ENCODE assay signal across 30 cellular contexts in the genomic region with DNA sequence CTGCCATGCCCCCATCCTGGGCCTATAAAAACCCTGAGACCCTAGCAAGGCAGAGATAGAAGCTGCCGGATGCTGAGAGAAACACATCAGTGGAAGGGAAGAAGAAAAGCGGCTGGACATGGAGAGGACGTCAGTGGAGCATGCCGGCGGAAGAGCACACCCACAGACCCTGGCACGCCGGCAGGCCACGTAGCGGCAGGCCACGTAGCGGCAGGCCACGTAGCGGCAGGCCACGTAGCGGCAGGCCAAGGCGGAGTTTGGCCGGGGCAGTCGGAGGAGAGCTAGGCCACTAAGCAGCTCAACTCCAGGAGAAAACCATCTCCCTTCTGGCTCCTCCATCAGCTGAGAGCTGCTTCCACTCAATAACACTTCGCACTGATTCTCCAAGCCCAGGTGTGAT. TPM values are rescaled to one million over a fixed set of nuclear protein-coding genes. Genes with fewer than 3 reads are reported as not detected.
DNase-seq lines count a peak whose midpoint lies in the region; ATAC-seq, FAIRE-seq and TF ChIP-seq lines count a peak whose summit lies in the region.
"Had no signal": no experiment of that assay in that cellular context is flagged by ENCODE, and none has a peak within 500 bp of the region (broad histone marks: within the 10 kb centered on the region; RNA-seq: fewer than 3 reads in every experiment).

No MANE protein-coding gene starts in this region.

- H2BK12ac ChIP-seq in H1 (ENCODE audit: low read depth, low read length) = no peak overlapping the region

- no peak overlapping the region for H2AFZ ChIP-seq in H1 (ENCODE audit: low read length)
- H2AFZ ChIP-seq in HepG2 (ENCODE audit: low read length) = no peak overlapping the region

- no TSS peak for BruUV-seq in HepG2 (replicated peaks; lab: Mats Ljungman, UMichigan)

- H3K4me3 ChIP-seq in H1 (ENCODE audit: extremely low read depth in 1 of 4, insufficient read depth in 2 of 4, low read depth in 3 of 4, low read length in 4 of 4) (no peak overlapping the region), HepG2 (replicated peaks in 1 of 3; ENCODE audit: insufficient read depth in 1 of 3, low read depth in 2 of 3, low read length in 3 of 3) (no peak overlapping the region), spleen (no peak overlapping the region)
- H3K4me3 ChIP-seq: BLaER1, GM12878 had no signal

- TF ChIP-seq RAD21 in H1 (IDR thresholded peaks at IDR 0.05 in 1 of 2, conservative IDR thresholded peaks at IDR 0.05 in 1 of 2; ENCODE audit: low read depth in 2 of 2, low read length in 2 of 2) (no peak), HepG2 (CRISPR knock-in tag; IDR thresholded peaks at IDR 0.05) (no peak)

- H3K4me1 Mint-ChIP-seq in activated T-helper 17 cell treated with anti-CD3 and anti-CD28 coated beads, Interleukin-2, amount 50 U/mL, for 72 hours = peaks cover 11% of the 10 kb centered on the region
- H3K4me1 Mint-ChIP-seq: CD14-positive monocyte; CD8-positive, alpha-beta memory T cell had no signal

- POLR2A ChIA-PET in H1 (lab: Charles Lee; ENCODE audit: partially characterized antibody) (interaction anchor here (0.9 kb wide), 1 partner anchor 290 kb away, joined by 3 read pairs; no protein-coding TSS in a partner anchor), HepG2 (lab: Yijun Ruan, JAX) (interaction anchor here (1.0 kb wide), 1 partner anchor 15 kb away, joined by 5 read pairs; no protein-coding TSS in a partner anchor)

- TF ChIP-seq EP300 in H1 (IDR thresholded peaks at IDR 0.05; ENCODE audit: borderline replicate concordance in 1 of 2, low read depth in 2 of 2, low read length in 2 of 2) (no peak), HepG2 (IDR thresholded peaks at IDR 0.05; ENCODE audit: low read depth in 2 of 2, low read length in 2 of 2) (no peak), HepG2 (CRISPR knock-in tag; IDR thresholded peaks at IDR 0.05; ENCODE audit: borderline replicate concordance) (no peak)

- H2AK5ac ChIP-seq in H1 (ENCODE audit: low read depth, low read length) = no peak overlapping the region

- in situ Hi-C loops in HepG2 (cut with HindIII; ENCODE audit: extremely low pct_ligation_motif_present, low pct_unique_long_range_greater_than_20kb) (no loop called here), GM13977 (cut with MboI; ENCODE audit: low pct_unique_long_range_greater_than_20kb, low sequenced_read_pairs, unreplicated experiment) (no loop called here)

- peak overlapping the region; percentile 71 for H3K27ac Mint-ChIP-seq in activated T-helper 17 cell treated with anti-CD3 and anti-CD28 coated beads, Interleukin-2, amount 50 U/mL, for 72 hours
- H3K27ac Mint-ChIP-seq: CD14-positive monocyte; CD4-positive, alpha-beta memory T cell; CD4-positive, CD25-positive, alpha-beta regulatory T cell; CD8-positive, alpha-beta memory T cell had no signal

- TF ChIP-seq CTCF in H1 (IDR thresholded peaks at IDR 0.05; ENCODE audit: control extremely low read depth in 1 of 3, insufficient read depth in 1 of 3, low read depth in 1 of 3, low read length in 3 of 3) (no peak), HepG2 (CRISPR knock-in tag; IDR thresholded peaks at IDR 0.05) (no peak), spleen (IDR thresholded peaks at IDR 0.05 in 8 of 11, conservative IDR thresholded peaks at IDR 0.05 in 3 of 11) (no peak), GM13977 (IDR thresholded peaks at IDR 0.05; ENCODE audit: extremely low read depth, insufficient read depth, missing control alignments) (no peak)

- H3K4me1 ChIP-seq in H1 (replicated peaks in 1 of 4; ENCODE audit: control insufficient read depth in 3 of 4, insufficient read depth in 4 of 4, low read length in 3 of 4) = peaks cover 0 to 3% (median 1%) of the 10 kb centered on the region in 4 experiments; a peak in 3 of 7 replicates
- H3K4me1 ChIP-seq in HepG2 (ENCODE audit: insufficient read depth, low read length) = peaks cover 41% of the 10 kb centered on the region
- peaks cover 0 to 9% (median 0%) of the 10 kb centered on the region in 6 donors for H3K4me1 ChIP-seq in spleen
- H3K4me1 ChIP-seq: BE2C had no signal

- no peak overlapping the region for H4K91ac ChIP-seq in H1 (replicated peaks; ENCODE audit: insufficient read length, low read length)

- H3K18ac ChIP-seq in H1 (ENCODE audit: extremely low read depth, low read length) = no peak overlapping the region

- no peak overlapping the region for H2BK120ac ChIP-seq in H1 (replicated peaks; ENCODE audit: low read depth, low read length)

- H2BK20ac ChIP-seq in H1 (ENCODE audit: low read length) = no peak overlapping the region

- no peak for TF ChIP-seq POLR2A in H1 (IDR thresholded peaks at IDR 0.05; ENCODE audit: control extremely low read depth in 1 of 2, low read depth in 2 of 2, low read length in 2 of 2)
- no peak for TF ChIP-seq POLR2A in HepG2 (IDR thresholded peaks at IDR 0.05; ENCODE audit: insufficient read depth in 1 of 2, low read depth in 2 of 2, low read length in 2 of 2)
- no peak for TF ChIP-seq POLR2A in spleen (IDR thresholded peaks at IDR 0.05)
- no peak for TF ChIP-seq POLR2A in GM18505 (IDR thresholded peaks at IDR 0.05; ENCODE audit: borderline replicate concordance, extremely low read depth, insufficient read depth, insufficient read length)

- peaks cover 14% of the 10 kb centered on the region for H3K9me3 Mint-ChIP-seq in activated T-helper 17 cell treated with anti-CD3 and anti-CD28 coated beads, Interleukin-2, amount 50 U/mL, for 72 hours

- peaks cover 0 to 26% (median 10%) of the 10 kb centered on the region in 4 experiments; a peak in 4 of 8 replicates for H3K36me3 ChIP-seq in H1 (ENCODE audit: control insufficient read depth in 2 of 4, insufficient read depth in 4 of 4, low read length in 3 of 4)
- H3K36me3 ChIP-seq in HepG2 (replicated peaks in 1 of 2; ENCODE audit: control insufficient read depth in 1 of 2, insufficient read depth in 2 of 2, low read length in 2 of 2) = peaks cover 8 to 22% of the 10 kb centered on the region in 2 experiments; a peak in 4 of 5 replicates
- H3K36me3 ChIP-seq in spleen = no peaks in the 10 kb centered on the region
- H3K36me3 ChIP-seq: BE2C had no signal

- intact Hi-C loops in HepG2 (cut with micrococcal nuclease; ENCODE audit: unreplicated experiment) = no loop called here
- intact Hi-C loops in spleen (cut with DNase I; ENCODE audit: low total_unique reads) = no loop called here

- no peak overlapping the region for H3K4ac ChIP-seq in H1 (replicated peaks; ENCODE audit: insufficient read length, low read depth, low read length)

- H3K9me3 ChIP-seq in H1 (ENCODE audit: insufficient read depth in 2 of 2, low read depth in 1 of 2, low read length in 1 of 2) (peaks cover 9 to 11% of the 10 kb centered on the region in 2 experiments; a peak in 3 of 4 replicates), HepG2 (ENCODE audit: low read length) (peaks cover 19% of the 10 kb centered on the region), spleen (peaks cover 0 to 34% (median 26%) of the 10 kb centered on the region in 8 donors)
- H3K9me3 ChIP-seq: BE2C had no signal

- H2BK5ac ChIP-seq in H1 (ENCODE audit: low read depth, low read length) = no peak overlapping the region

- H4K5ac ChIP-seq in H1 (ENCODE audit: insufficient read length, low read depth, low read length) = no peak overlapping the region

- H3K79me2 ChIP-seq in H1 (ENCODE audit: control insufficient read depth in 1 of 2, insufficient read depth in 2 of 2, low read length in 2 of 2) (peaks cover 3 to 36% of the 10 kb centered on the region in 2 experiments; a peak in 3 of 4 replicates), HepG2 (ENCODE audit: insufficient read depth, low read length) (peaks cover 27% of the 10 kb centered on the region)

- no peak for FAIRE-seq in H1 (lab: Jason Lieb, UNC)
- FAIRE-seq in HepG2 (lab: Jason Lieb, UNC) = no peak
- FAIRE-seq: A204.1, D721Med, GM12878, GM12892, GM18507 had no signal

- peaks cover 17% of the 10 kb centered on the region for H3K27me3 Mint-ChIP-seq in activated T-helper 17 cell treated with anti-CD3 and anti-CD28 coated beads, Interleukin-2, amount 50 U/mL, for 72 hours

- WGBS in H1 (ENCODE audit: extremely low coverage in 1 of 2, insufficient coverage in 1 of 2, insufficient read length in 1 of 2, insufficient replicate concordance in 2 of 2, low coverage in 1 of 2, low lambda C conversion rate in 2 of 2, missing lambda C conversion rate in 1 of 2), 2 experiments = 95% methylated on average over 16 of the region's 19 CpGs; no CpG with 5 or more reads in 1 of the 2 experiments
- 98% methylated on average over 11 of the region's 19 CpGs for WGBS in HepG2 (ENCODE audit: low lambda C conversion rate)
- 91 to 97% (median 96%) methylated on average over 19 of the region's 19 CpGs for WGBS in spleen, 5 donors

- H3K27ac ChIP-seq in H1 (ENCODE audit: low read depth, low read length) = no peak overlapping the region
- H3K27ac ChIP-seq in HepG2 (ENCODE audit: extremely low read length, insufficient read depth, low read length) = no peak overlapping the region
- H3K27ac ChIP-seq in spleen = no peak overlapping the region
- H3K27ac ChIP-seq: BLaER1 had no signal

- no peak overlapping the region for H4K8ac ChIP-seq in H1 (ENCODE audit: extremely low read depth, insufficient read depth, low read length)

- H3K79me1 ChIP-seq in H1 (ENCODE audit: low read depth, low read length) = no peaks in the 10 kb centered on the region; the same call in 1 of the 2 replicates

- H3K56ac ChIP-seq in H1 (replicated peaks; ENCODE audit: insufficient read length, low read depth, low read length) = no peak overlapping the region

- H3K14ac ChIP-seq in H1 (ENCODE audit: insufficient read length) = no peak overlapping the region

- H2BK15ac ChIP-seq in H1 (ENCODE audit: low read length) = no peak overlapping the region

- H3K23ac ChIP-seq in H1 (ENCODE audit: insufficient read length) = no peak overlapping the region

- H3K4me2 ChIP-seq in H1 (ENCODE audit: insufficient read depth in 1 of 2, low read depth in 2 of 2, low read length in 2 of 2) (no peak overlapping the region), HepG2 (ENCODE audit: low read depth, low read length) (no peak overlapping the region)
- H3K4me2 ChIP-seq: BLaER1 had no signal

- DNase-seq in H1 (ENCODE audit: low read depth in 1 of 2, low spot score in 2 of 2) = no peak
- no peak for DNase-seq in HepG2 (ENCODE audit: low spot score)
- DNase-seq in spleen = peak; percentile 62
- DNase-seq in NCI-H146 (lab: John Stamatoyannopoulos, UW) = no peak
- DNase-seq in GM13977 (ENCODE audit: low spot score) = no peak
- DNase-seq: 8988T; ACHN; BE2C; C1 segment of cervical spinal cord; Calu3; CD4-positive, alpha-beta memory T cell; CD8-positive, alpha-beta memory T cell; COR-L47; DND-41; EL; GDM1 had no signal

- no peak for ATAC-seq in activated T-helper 17 cell treated with anti-CD3 and anti-CD28 coated beads, Interleukin-2, amount 50 U/mL, for 72 hours (replicated peaks)
- ATAC-seq in HepG2 (no peak), HG02642 (IDR thresholded peaks at IDR 0.05; ENCODE audit: poor library complexity, unreplicated experiment) (no peak), GM18505 (IDR thresholded peaks at IDR 0.05; ENCODE audit: unreplicated experiment) (no peak)
- ATAC-seq: GM12878 had no signal

- H3K9ac ChIP-seq in H1 (replicated peaks in 1 of 4; ENCODE audit: extremely low read depth in 1 of 4, low read depth in 3 of 4, low read length in 3 of 4) = no peak overlapping the region
- H3K9ac ChIP-seq in HepG2 (ENCODE audit: insufficient read depth, low read depth, low read length) = no peak overlapping the region
- H3K9ac ChIP-seq: BLaER1 had no signal

- H3K36me3 Mint-ChIP-seq in activated T-helper 17 cell treated with anti-CD3 and anti-CD28 coated beads, Interleukin-2, amount 50 U/mL, for 72 hours (ENCODE audit: low read depth) = no peaks in the 10 kb centered on the region
- H3K36me3 Mint-ChIP-seq: CD14-positive monocyte; CD4-positive, CD25-positive, alpha-beta regulatory T cell had no signal

- CTCF ChIA-PET in H1 (lab: Charles Lee; ENCODE audit: partially characterized antibody) = interaction anchor here (0.6 to 2.5 kb wide), 29 partner anchors 8 to 738 kb away, joined by 3 to 9 read pairs (median 3); partner anchors contain the start of gene TSPEAR
- CTCF ChIA-PET in HepG2 (lab: Yijun Ruan, JAX; ENCODE audit: low intra/inter-chr PET ratio, low total read pairs) = no interaction called here

- peaks cover 2% of the 10 kb centered on the region; the same call in 1 of the 2 replicates for H3K23me2 ChIP-seq in H1 (ENCODE audit: low read depth, low read length)

- H3K4me3 Mint-ChIP-seq in activated T-helper 17 cell treated with anti-CD3 and anti-CD28 coated beads, Interleukin-2, amount 50 U/mL, for 72 hours = no peak overlapping the region
- H3K4me3 Mint-ChIP-seq: CD14-positive monocyte; CD4-positive, alpha-beta memory T cell; CD4-positive, CD25-positive, alpha-beta regulatory T cell had no signal

- H4K20me1 ChIP-seq in H1 (replicated peaks in 1 of 2; ENCODE audit: control insufficient read depth in 1 of 2, insufficient read depth in 2 of 2, low read length in 2 of 2) = no peaks in the 10 kb centered on the region
- no peaks in the 10 kb centered on the region for H4K20me1 ChIP-seq in HepG2 (ENCODE audit: insufficient read depth, low read length)
- H4K20me1 ChIP-seq: BLaER1 had no signal

- H3K27me3 ChIP-seq in H1 (replicated peaks in 1 of 4; ENCODE audit: control insufficient read depth in 3 of 4, extremely low read depth in 1 of 4, insufficient read depth in 3 of 4, low read length in 3 of 4) (no peaks in the 10 kb centered on the region), HepG2 (ENCODE audit: control insufficient read depth in 1 of 2, insufficient read depth in 2 of 2, low read length in 2 of 2) (no peaks in the 10 kb centered on the region), spleen (replicated peaks in 1 of 7) (peaks cover 0 to 16% (median 0%) of the 10 kb centered on the region in 7 donors)
- H3K27me3 ChIP-seq: BLaER1 had no signal

RNA-seq across cellular contexts. Expression of gene LRRC3, which starts 35.1 kb away (rescaled TPM):
- 1 to 10 TPM; 3.5 TPM for total RNA-seq in activated T-helper 17 cell treated with anti-CD3 and anti-CD28 coated beads, Interleukin-2, amount 50 U/mL, for 72 hours
- total RNA-seq in H1 (2021; fragmentation: NEBNext Ultra II Directional; extraction: Animal tissue kit (Norgen Biotek cat#: 25700)) = 5.4 and 5.9 TPM in 2 replicates
- polyA plus RNA-seq in H1 (2011; rRNA removed) = 3.1 and 4.7 TPM in 2 replicates
- 2.7 TPM for polyA plus RNA-seq in H1 (2011; cell fraction: cytosol; rRNA removed)
- 3.4 TPM for polyA plus RNA-seq in H1 (2011; cell fraction: nucleus; rRNA removed)
- 2.7 to 3.3 TPM (median 3.0 TPM) in 4 replicates for polyA plus RNA-seq in H1 (2012, experiment 1 of 2)
- 2.7 TPM for polyA plus RNA-seq in H1 (2012, experiment 2 of 2)
- polyA plus RNA-seq in H1 (2013, experiment 1 of 2) = 4.4 TPM
- polyA plus RNA-seq in H1 (2013, experiment 2 of 2) = 4.9 TPM
- polyA minus RNA-seq in H1 (2011; rRNA and poly(A)+ RNA removed) = 2.8 and 3.0 TPM in 2 replicates
- polyA minus RNA-seq in H1 (2011; cell fraction: cytosol; rRNA and poly(A)+ RNA removed) = 3.1 TPM
- polyA minus RNA-seq in H1 (2011; cell fraction: nucleus; rRNA and poly(A)+ RNA removed) = 3.7 TPM
- total RNA-seq in HepG2 (2016; rRNA removed; fragmentation: Illumina TruSeq; extraction: Trizol) = 3.9 and 4.8 TPM in 2 replicates
- 0.97 and 1.1 TPM in 2 replicates for total RNA-seq in HepG2 (2016; cell fraction: cytosol; rRNA removed; fragmentation: Illumina TruSeq; extraction: Trizol; ENCODE audit: low read depth)
- 3.1 and 4.8 TPM in 2 replicates for total RNA-seq in HepG2 (2016; cell fraction: insoluble cytoplasmic fraction; rRNA removed; fragmentation: Illumina TruSeq; extraction: Trizol)
- total RNA-seq in HepG2 (2016; cell fraction: membrane; rRNA removed; fragmentation: Illumina TruSeq; extraction: Trizol) = 3.5 and 4.4 TPM in 2 replicates
- 5.2 and 5.7 TPM in 2 replicates for total RNA-seq in HepG2 (2016; cell fraction: nucleus; rRNA removed; fragmentation: Illumina TruSeq; extraction: Trizol)
- polyA plus RNA-seq in HepG2 (2011; rRNA removed) = 16.5 and 24.3 TPM in 2 replicates
- polyA plus RNA-seq in HepG2 (2011; cell fraction: cytosol; rRNA removed) = 17.5 and 19.8 TPM in 2 replicates
- polyA plus RNA-seq in HepG2 (2011; cell fraction: nucleus; rRNA removed) = 25.9 and 31.8 TPM in 2 replicates
- 24.1 and 27.1 TPM in 2 replicates for polyA plus RNA-seq in HepG2 (2012)
- 0.99 and 1.3 TPM in 2 replicates for polyA plus RNA-seq in HepG2 (2016; cell fraction: cytosol; fragmentation: Illumina TruSeq; extraction: Trizol; ENCODE audit: low read depth)
- 4.4 and 5.5 TPM in 2 replicates for polyA plus RNA-seq in HepG2 (2016; cell fraction: insoluble cytoplasmic fraction; fragmentation: Illumina TruSeq; extraction: Trizol; ENCODE audit: low read depth)
- polyA plus RNA-seq in HepG2 (2016; cell fraction: membrane; fragmentation: Illumina TruSeq; extraction: Trizol; ENCODE audit: low read depth) = 2.9 and 3.4 TPM in 2 replicates
- 10.0 TPM in 2 replicates for polyA plus RNA-seq in HepG2 (2016; cell fraction: nucleus; fragmentation: Illumina TruSeq; extraction: Trizol; ENCODE audit: insufficient read depth, low read depth)
- 3.8 and 34.5 TPM in 2 replicates for polyA minus RNA-seq in HepG2 (2011; rRNA and poly(A)+ RNA removed; ENCODE audit: low replicate concordance)
- polyA minus RNA-seq in HepG2 (2011; cell fraction: cytosol; rRNA and poly(A)+ RNA removed) = 16.0 and 20.9 TPM in 2 replicates
- polyA minus RNA-seq in HepG2 (2011; cell fraction: nucleus; rRNA and poly(A)+ RNA removed) = 10.4 and 13.4 TPM in 2 replicates
- total RNA-seq in spleen = 1 to 10 TPM; 1.3 to 4.9 (median 3.4) TPM
- polyA plus RNA-seq in spleen = under 1 TPM; 0.24 to 0.86 (median 0.26) TPM

RNA-seq across cellular contexts. Expression of gene KRTAP10-1, which starts 49.6 kb away (rescaled TPM):
- total RNA-seq in activated T-helper 17 cell treated with anti-CD3 and anti-CD28 coated beads, Interleukin-2, amount 50 U/mL, for 72 hours = not detected
- total RNA-seq in H1 (2021; fragmentation: NEBNext Ultra II Directional; extraction: Animal tissue kit (Norgen Biotek cat#: 25700)) = not detected in 2 replicates
- polyA plus RNA-seq in H1 (2011; rRNA removed) (0.08 TPM in 1 of 2 replicates, not detected in the other), HepG2 (2011; rRNA removed) (not detected in 2 replicates), spleen (not detected)
- polyA plus RNA-seq in H1 (2011; cell fraction: cytosol; rRNA removed) = not detected
- polyA plus RNA-seq in H1 (2011; cell fraction: nucleus; rRNA removed) = 0.09 TPM
- polyA plus RNA-seq in H1 (2012, experiment 1 of 2) = not detected in 4 replicates
- polyA plus RNA-seq in H1 (2012, experiment 2 of 2) = not detected
- not detected for polyA plus RNA-seq in H1 (2013, experiment 1 of 2)
- not detected for polyA plus RNA-seq in H1 (2013, experiment 2 of 2)
- not detected in 2 replicates for polyA minus RNA-seq in H1 (2011; rRNA and poly(A)+ RNA removed)
- polyA minus RNA-seq in H1 (2011; cell fraction: cytosol; rRNA and poly(A)+ RNA removed) = not detected
- 0.90 TPM for polyA minus RNA-seq in H1 (2011; cell fraction: nucleus; rRNA and poly(A)+ RNA removed)
- total RNA-seq in HepG2 (2016; rRNA removed; fragmentation: Illumina TruSeq; extraction: Trizol) (not detected in 2 replicates), spleen (not detected)
- total RNA-seq in HepG2 (2016; cell fraction: cytosol; rRNA removed; fragmentation: Illumina TruSeq; extraction: Trizol; ENCODE audit: low read depth) = not detected in 2 replicates
- not detected in 2 replicates for total RNA-seq in HepG2 (2016; cell fraction: insoluble cytoplasmic fraction; rRNA removed; fragmentation: Illumina TruSeq; extraction: Trizol)
- total RNA-seq in HepG2 (2016; cell fraction: membrane; rRNA removed; fragmentation: Illumina TruSeq; extraction: Trizol) = not detected in 2 replicates
- total RNA-seq in HepG2 (2016; cell fraction: nucleus; rRNA removed; fragmentation: Illumina TruSeq; extraction: Trizol) = not detected in 2 replicates
- not detected in 2 replicates for polyA plus RNA-seq in HepG2 (2011; cell fraction: cytosol; rRNA removed)
- polyA plus RNA-seq in HepG2 (2011; cell fraction: nucleus; rRNA removed) = not detected in 2 replicates
- polyA plus RNA-seq in HepG2 (2012) = not detected in 2 replicates
- polyA plus RNA-seq in HepG2 (2016; cell fraction: cytosol; fragmentation: Illumina TruSeq; extraction: Trizol; ENCODE audit: low read depth) = not detected in 2 replicates
- polyA plus RNA-seq in HepG2 (2016; cell fraction: insoluble cytoplasmic fraction; fragmentation: Illumina TruSeq; extraction: Trizol; ENCODE audit: low read depth) = not detected in 2 replicates
- not detected in 2 replicates for polyA plus RNA-seq in HepG2 (2016; cell fraction: membrane; fragmentation: Illumina TruSeq; extraction: Trizol; ENCODE audit: low read depth)
- not detected in 2 replicates for polyA plus RNA-seq in HepG2 (2016; cell fraction: nucleus; fragmentation: Illumina TruSeq; extraction: Trizol; ENCODE audit: insufficient read depth, low read depth)
- polyA minus RNA-seq in HepG2 (2011; rRNA and poly(A)+ RNA removed; ENCODE audit: low replicate concordance) = 0.16 TPM in 1 of 2 replicates, not detected in the other
- not detected in 2 replicates for polyA minus RNA-seq in HepG2 (2011; cell fraction: cytosol; rRNA and poly(A)+ RNA removed)
- polyA minus RNA-seq in HepG2 (2011; cell fraction: nucleus; rRNA and poly(A)+ RNA removed) = not detected in 2 replicates
- total RNA-seq: Calu3; CD4-positive, alpha-beta memory T cell; CD4-positive, CD25-positive, alpha-beta regulatory T cell; CD8-positive, alpha-beta memory T cell; Daoy; G401; GM12878 had no signal
- polyA plus RNA-seq: AG04450; CD14-positive monocyte; CD4-positive, alpha-beta memory T cell; CD4-positive, CD25-positive, alpha-beta regulatory T cell; CD8-positive, alpha-beta memory T cell; GM12878 had no signal
